Comparison of ENCODE assay signal across 8 cellular contexts in genomic region chr12:106118-106561, GRCh38. TPM values are rescaled to one million over a fixed set of nuclear protein-coding genes. Genes with fewer than 3 reads are reported as not detected.
A peak's percentile ranks its signal among the peaks of the same experiment; 100 is the strongest.
DNase-seq lines count a peak whose midpoint lies in the region; ATAC-seq and TF ChIP-seq lines count a peak whose summit lies in the region.

No MANE protein-coding gene starts in this region.

- H3K4me3 ChIP-seq in GM23338 = no peak overlapping the region
- no peak overlapping the region for H3K4me3 ChIP-seq in PC-3 (ENCODE audit: low read length)
- H3K4me3 ChIP-seq in suprapubic skin = no peak overlapping the region

- DNase-seq in GM23338 (ENCODE audit: low spot score) (peak; percentile 77), NCI-H1092 treated with DMSO at 0.1 percent for 48 hours (lab: John Stamatoyannopoulos, UW) (peak; percentile 77), iPS-NIHi11 (ENCODE audit: low spot score) (peak; percentile 36), PC-3 (no peak), suprapubic skin (ENCODE audit: low spot score in 2 of 2) (no peak)
- no peak for DNase-seq in stimulated activated CD4-positive, alpha-beta T cell treated with anti-CD3 and anti-CD28 coated beads, Interleukin-4, amount 100 ng/mL, for 4 hours
- DNase-seq in activated CD8-positive, alpha-beta memory T cell treated with anti-CD3 and anti-CD28 coated beads, Interleukin-2, amount 50 U/mL, for 48 hours = no peak

- H3K9me3 ChIP-seq in PC-3 (ENCODE audit: low read length) = no peaks in the 10 kb centered on the region
- H3K9me3 ChIP-seq in suprapubic skin = no peaks in the 10 kb centered on the region

- H3K4me3 Mint-ChIP-seq in GM23338 = no peak overlapping the region

- peaks cover 59% of the 10 kb centered on the region for H3K4me1 Mint-ChIP-seq in GM23338

- peaks cover 8% of the 10 kb centered on the region; the same call in 1 of the 3 replicates for H3K9me3 Mint-ChIP-seq in GM23338

- H3F3A ChIP-seq in GM23338 (replicated peaks; ENCODE audit: low read depth) (peaks cover 12% of the 10 kb centered on the region; the same call in 1 of the 2 replicates), PC-3 (ENCODE audit: low read length, unreplicated experiment) (no peaks in the 10 kb centered on the region)

- peak; percentile 19 to 41; a peak in 3 of 4 replicates for TF ChIP-seq CTCF in GM23338 (conservative IDR thresholded peaks at IDR 0.05; ENCODE audit: low read depth in 2 of 2)
- TF ChIP-seq CTCF in PC-3 (conservative IDR thresholded peaks at IDR 0.05; ENCODE audit: low read depth, low read length) = no peak; the same call in 1 of the 2 replicates
- no peak for TF ChIP-seq CTCF in suprapubic skin (IDR thresholded peaks at IDR 0.05)

- peak; percentile 72 for ATAC-seq in GM18519 (IDR thresholded peaks at IDR 0.05; ENCODE audit: low FRiP score, unreplicated experiment)
- peak; percentile 27 for ATAC-seq in GM23338
- ATAC-seq in PC-3 = no peak

- no peak overlapping the region for H2AFZ ChIP-seq in GM23338
- no peak overlapping the region for H2AFZ ChIP-seq in PC-3 (ENCODE audit: low read length)

- intact Hi-C loops in PC-3 (cut with micrococcal nuclease) = no loop called here

- H4K20me1 ChIP-seq in GM23338 (replicated peaks; ENCODE audit: insufficient read depth) = no peaks in the 10 kb centered on the region
- no peaks in the 10 kb centered on the region for H4K20me1 ChIP-seq in PC-3 (ENCODE audit: low read length)

- H3K79me2 ChIP-seq in GM23338 (replicated peaks; ENCODE audit: insufficient read depth) = no peaks in the 10 kb centered on the region
- no peaks in the 10 kb centered on the region for H3K79me2 ChIP-seq in PC-3 (ENCODE audit: low read length)

- H3K27me3 Mint-ChIP-seq in GM23338 (ENCODE audit: insufficient read depth, low read depth, poor library complexity) = peaks cover 22% of the 10 kb centered on the region

- CTCF ChIA-PET in PC-3 (lab: Charles Lee) = no interaction called here

- H3K9me2 ChIP-seq in GM23338 (ENCODE audit: insufficient read depth) (no peaks in the 10 kb centered on the region), PC-3 (replicated peaks; ENCODE audit: low read length) (no peaks in the 10 kb centered on the region)

- H3K27ac Mint-ChIP-seq in GM23338 = no peak overlapping the region

- POLR2A ChIA-PET in PC-3 (lab: Charles Lee; ENCODE audit: unreplicated experiment) = no interaction called here

- H3K36me3 Mint-ChIP-seq in GM23338 (ENCODE audit: low read depth) = no peaks in the 10 kb centered on the region

- no TSS peak for BruUV-seq in PC-3 (replicated peaks; lab: Mats Ljungman, UMichigan)

- H3K27ac ChIP-seq in GM23338 (ENCODE audit: low read depth) = no peak overlapping the region
- no peak overlapping the region for H3K27ac ChIP-seq in PC-3 (ENCODE audit: low read length)
- no peak overlapping the region for H3K27ac ChIP-seq in suprapubic skin

- no peak overlapping the region for H3K9ac ChIP-seq in PC-3 (ENCODE audit: low read length)

- H3K4me1 ChIP-seq in GM23338 (ENCODE audit: insufficient read depth) (peaks cover 56% of the 10 kb centered on the region), PC-3 (ENCODE audit: insufficient read depth, low read length) (no peaks in the 10 kb centered on the region), suprapubic skin (peaks cover 12% of the 10 kb centered on the region)

- H3K36me3 ChIP-seq in GM23338 (ENCODE audit: insufficient read depth) (no peaks in the 10 kb centered on the region), PC-3 (ENCODE audit: low read depth, low read length) (no peaks in the 10 kb centered on the region), suprapubic skin (no peaks in the 10 kb centered on the region)

- no peak for TF ChIP-seq EP300 in suprapubic skin (IDR thresholded peaks at IDR 0.05)

- H3K4me2 ChIP-seq in GM23338 (no peak overlapping the region), PC-3 (ENCODE audit: low read length) (no peak overlapping the region)

- TF ChIP-seq POLR2A in suprapubic skin (IDR thresholded peaks at IDR 0.05) = no peak

- peaks cover 7% of the 10 kb centered on the region; the same call in 1 of the 2 replicates for H3K27me3 ChIP-seq in GM23338 (ENCODE audit: insufficient read depth)
- H3K27me3 ChIP-seq in PC-3 (ENCODE audit: low read length) = no peaks in the 10 kb centered on the region
- peaks cover 34% of the 10 kb centered on the region for H3K27me3 ChIP-seq in suprapubic skin

- 76% methylated on average over 5 of the region's 5 CpGs for WGBS in suprapubic skin

TF ChIP-seq in GM23338, 12 proteins besides CTCF, POLR2A, EP300 and RAD21 (continues in another document):
- TF ChIP-seq REST (IDR thresholded peaks at IDR 0.05; ENCODE audit: unreplicated experiment) = no peak
- no peak for TF ChIP-seq POLR2AphosphoS5 (IDR thresholded peaks at IDR 0.05; ENCODE audit: low read depth)
- TF ChIP-seq ZNF114 (CRISPR knock-in tag; IDR thresholded peaks at IDR 0.05) = no peak
- no peak for TF ChIP-seq EZH2 (IDR thresholded peaks at IDR 0.05; ENCODE audit: low read depth, unreplicated experiment)
- TF ChIP-seq STAT1 (IDR thresholded peaks at IDR 0.05; ENCODE audit: unreplicated experiment) = no peak
- TF ChIP-seq EZH2phosphoT487 (IDR thresholded peaks at IDR 0.05; ENCODE audit: unreplicated experiment) = no peak
- TF ChIP-seq NANOG (IDR thresholded peaks at IDR 0.05; ENCODE audit: borderline replicate concordance) = no peak

RNA-seq across cellular contexts. Expression of gene IQSEC3, which starts 39.6 kb away (rescaled TPM):
- total RNA-seq in GM23338 (2014; rRNA removed; shearing (Covaris generic)) = 2.1 and 3.8 TPM in 2 replicates
- 3.3 and 3.6 TPM in 2 replicates for polyA plus RNA-seq in GM23338 (2016; fragmentation: Nextera tagmentation; extraction: Ambion mirVana)
- 0.11 TPM in 1 of 2 replicates, not detected in the other for total RNA-seq in PC-3 (2014; rRNA removed)
- total RNA-seq in suprapubic skin = under 1 TPM in 2 of 4 donors, not detected in 2; 0.18 to 0.21 TPM

Comparison
In these comparisons a context has a peak if more than half of its experiments do, and no peak if none do; other contexts are left out.
1. DNase-seq: peak in GM23338 (single experiment), NCI-H1092 treated with DMSO at 0.1 percent for 48 hours (single experiment) and iPS-NIHi11 (single experiment); none in PC-3 (single experiment), stimulated activated CD4-positive, alpha-beta T cell treated with anti-CD3 and anti-CD28 coated beads, Interleukin-4, amount 100 ng/mL, for 4 hours (0 of 2), suprapubic skin (0 of 2) and activated CD8-positive, alpha-beta memory T cell treated with anti-CD3 and anti-CD28 coated beads, Interleukin-2, amount 50 U/mL, for 48 hours (single experiment).
2. CTCF ChIP-seq: peak in GM23338 (2 of 2); none in PC-3 (single experiment) and suprapubic skin (0 of 2).